In genomic region chr2:219107837-219108236, GRCh38 we compare ENCODE assay signal across 17 cellular contexts. TPM values are rescaled to one million over a fixed set of nuclear protein-coding genes. Genes with fewer than 3 reads are reported as not detected.
DNase-seq lines count a peak whose midpoint lies in the region; ATAC-seq, FAIRE-seq and TF ChIP-seq lines count a peak whose summit lies in the region.
"Had no signal": no experiment of that assay in that cellular context is flagged by ENCODE, and none has a peak within 500 bp of the region (broad histone marks: within the 10 kb centered on the region; RNA-seq: fewer than 3 reads in every experiment).

No MANE protein-coding gene starts in this region.

- no peaks in the 10 kb centered on the region for H3K36me3 ChIP-seq in heart right ventricle

- H3K27ac ChIP-seq in heart right ventricle: no peak overlapping the region
- H3K27ac ChIP-seq: A549 had no signal

- intact Hi-C loops in heart right ventricle (cut with DNase I): no loop called here

- H3K27ac Mint-ChIP-seq in stimulated activated naive CD8-positive, alpha-beta T cell treated with anti-CD3 and anti-CD28 coated beads, Interleukin-15, Interleukin-2, amounts not matched to agents 100 ng/mL and 50 ng/mL, for 24 hours: peak overlapping the region; percentile 14
- H3K27ac Mint-ChIP-seq in stimulated activated naive CD8-positive, alpha-beta T cell treated with anti-CD3 and anti-CD28 coated beads, Interleukin-15, amount 100 ng/mL, for 72 hours: peak overlapping the region in 1 of 2 donors; percentile 21
- H3K27ac Mint-ChIP-seq in neural crest cell (ENCODE audit: unreplicated experiment): peak overlapping the region; percentile 47

- FAIRE-seq in D721Med (lab: Jason Lieb, UNC): no peak
- FAIRE-seq: A549 had no signal

- H3K4me3 Mint-ChIP-seq in stimulated activated naive CD8-positive, alpha-beta T cell treated with anti-CD3 and anti-CD28 coated beads, Interleukin-15, Interleukin-2, amounts not matched to agents 100 ng/mL and 50 ng/mL, for 24 hours: no peak overlapping the region
- H3K4me3 Mint-ChIP-seq in stimulated activated naive CD8-positive, alpha-beta T cell treated with anti-CD3 and anti-CD28 coated beads, Interleukin-15, amount 100 ng/mL, for 72 hours: no peak overlapping the region
- H3K4me3 Mint-ChIP-seq in neural crest cell: no peak overlapping the region

- TF ChIP-seq CTCF in heart right ventricle (IDR thresholded peaks at IDR 0.05) (no peak), neural crest cell (conservative IDR thresholded peaks at IDR 0.05) (no peak), D721Med (IDR thresholded peaks at IDR 0.05; ENCODE audit: insufficient read depth, missing control alignments) (no peak), GM10266 (IDR thresholded peaks at IDR 0.05; ENCODE audit: control insufficient read depth, insufficient read depth, low read depth, missing control alignments) (no peak)

- ATAC-seq in stimulated activated naive CD8-positive, alpha-beta T cell treated with anti-CD3 and anti-CD28 coated beads, Interleukin-15, amount 100 ng/mL, for 72 hours: no peak
- peak in 5 of 8 donors; percentile 61 to 88 (median 80) for ATAC-seq in heart right ventricle
- ATAC-seq: A549, PC-3 had no signal

- peaks cover 13% of the 10 kb centered on the region for H3K36me3 Mint-ChIP-seq in stimulated activated naive CD8-positive, alpha-beta T cell treated with anti-CD3 and anti-CD28 coated beads, Interleukin-15, Interleukin-2, amounts not matched to agents 100 ng/mL and 50 ng/mL, for 24 hours (ENCODE audit: low read depth)
- H3K36me3 Mint-ChIP-seq in neural crest cell (ENCODE audit: low read depth): no peaks in the 10 kb centered on the region

- no peaks in the 10 kb centered on the region for H3K9me3 Mint-ChIP-seq in stimulated activated naive CD8-positive, alpha-beta T cell treated with anti-CD3 and anti-CD28 coated beads, Interleukin-15, Interleukin-2, amounts not matched to agents 100 ng/mL and 50 ng/mL, for 24 hours
- H3K9me3 Mint-ChIP-seq in stimulated activated naive CD8-positive, alpha-beta T cell treated with anti-CD3 and anti-CD28 coated beads, Interleukin-15, amount 100 ng/mL, for 72 hours: no peaks in the 10 kb centered on the region
- H3K9me3 Mint-ChIP-seq in neural crest cell: no peaks in the 10 kb centered on the region

- peaks cover 4 to 38% (median 18%) of the 10 kb centered on the region in 9 donors for H3K4me1 ChIP-seq in heart right ventricle

- WGBS in heart right ventricle, 2 donors: 15 to 27% methylated on average over 8 of the region's 8 CpGs

- in situ Hi-C loops in G401 (cut with HindIII; ENCODE audit: low sequenced_read_pairs): no loop called here

- no peaks in the 10 kb centered on the region for H3K27me3 Mint-ChIP-seq in stimulated activated naive CD8-positive, alpha-beta T cell treated with anti-CD3 and anti-CD28 coated beads, Interleukin-15, Interleukin-2, amounts not matched to agents 100 ng/mL and 50 ng/mL, for 24 hours
- no peaks in the 10 kb centered on the region for H3K27me3 Mint-ChIP-seq in stimulated activated naive CD8-positive, alpha-beta T cell treated with anti-CD3 and anti-CD28 coated beads, Interleukin-15, amount 100 ng/mL, for 72 hours
- H3K27me3 Mint-ChIP-seq in neural crest cell (ENCODE audit: low read depth): no peaks in the 10 kb centered on the region

- no peak overlapping the region for H3K4me3 ChIP-seq in heart right ventricle
- H3K4me3 ChIP-seq: A549 had no signal

- H3K27me3 ChIP-seq in heart right ventricle: no peaks in the 10 kb centered on the region

- peaks cover 73% of the 10 kb centered on the region for H3K4me1 Mint-ChIP-seq in stimulated activated naive CD8-positive, alpha-beta T cell treated with anti-CD3 and anti-CD28 coated beads, Interleukin-15, Interleukin-2, amounts not matched to agents 100 ng/mL and 50 ng/mL, for 24 hours (ENCODE audit: low read depth)
- peaks cover 68% of the 10 kb centered on the region for H3K4me1 Mint-ChIP-seq in stimulated activated naive CD8-positive, alpha-beta T cell treated with anti-CD3 and anti-CD28 coated beads, Interleukin-15, amount 100 ng/mL, for 72 hours
- H3K4me1 Mint-ChIP-seq in neural crest cell: peaks cover 15% of the 10 kb centered on the region

- no peaks in the 10 kb centered on the region for H3K9me3 ChIP-seq in heart right ventricle
- H3K9me3 ChIP-seq: A549 had no signal

- no peak for DNase-seq in stimulated activated naive CD8-positive, alpha-beta T cell treated with anti-CD3 and anti-CD28 coated beads, Interleukin-15, amount 100 ng/mL, for 72 hours
- DNase-seq in heart right ventricle (peak in 1 of 2 donors; percentile 34), neural crest cell (ENCODE audit: low read depth, low spot score) (no peak), D721Med (ENCODE audit: insufficient read length, low spot score) (no peak), G401 (ENCODE audit: low spot score) (no peak), GM10266 (ENCODE audit: extremely low spot score) (no peak), NCI-H1105 (lab: John Stamatoyannopoulos, UW) (no peak)
- DNase-seq: C1 segment of cervical spinal cord, H7, NCI-H1930, NCI-H446 treated with DMSO at 0.1 percent for 48 hours, NCI-H774, PC-3 had no signal

RNA-seq across cellular contexts. Expression of gene IHH, which starts 47.1 kb away (rescaled TPM):
- total RNA-seq in heart right ventricle: under 1 TPM in 1 of 10 donors, not detected in 9; 0.16 TPM
- under 1 TPM in 1 of 2 donors, not detected in 1; 0.03 TPM for polyA plus RNA-seq in heart right ventricle
- 0.16 TPM in 1 of 2 replicates, not detected in the other for total RNA-seq in neural crest cell
- total RNA-seq in G401 (2014; rRNA removed; shearing (Covaris generic)): not detected in 2 replicates
- total RNA-seq: MCF 10A, SK-MEL-5 had no signal

RNA-seq across cellular contexts. Expression of gene NHEJ1, which starts 52.8 kb away (rescaled TPM):
- total RNA-seq in heart right ventricle (10 to 100 TPM in 1 of 10 donors, 1 to 10 TPM in 9; 4.7 to 12.0 (median 7.1) TPM), neural crest cell (23.5 and 26.8 TPM in 2 replicates)
- 1 to 10 TPM; 3.8 to 9.6 TPM for polyA plus RNA-seq in heart right ventricle
- total RNA-seq in G401 (2014; rRNA removed; shearing (Covaris generic)): 31.7 TPM in 2 replicates
